ENCODE assay signal across 8 cellular contexts in the genomic region with DNA sequence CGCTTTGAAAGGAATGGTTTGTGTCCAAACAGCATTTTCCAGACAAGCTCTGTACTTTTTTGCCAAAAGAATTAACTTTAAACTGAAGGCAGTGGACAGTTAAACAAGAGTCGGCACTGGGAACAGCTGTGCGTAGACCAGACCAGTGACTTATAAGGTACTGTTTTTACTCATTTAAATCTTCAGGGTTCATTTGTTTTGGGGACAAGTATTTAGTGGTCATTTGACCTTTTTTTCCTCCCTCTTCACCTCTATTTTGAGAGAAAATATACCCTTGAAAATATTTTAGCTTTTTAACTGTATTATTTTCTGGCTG.
DNase-seq lines count a peak whose midpoint lies in the region; ATAC-seq and TF ChIP-seq lines count a peak whose summit lies in the region.

No MANE protein-coding gene starts in this region.

- H3K27ac Mint-ChIP-seq in naive B cell = peak overlapping the region; percentile 90 to 99 (median 94)
- H3K27ac Mint-ChIP-seq in activated T-cell treated with anti-CD3 and anti-CD28 coated beads, Interleukin-2, amount 50 U/mL, for 72 hours = no peak overlapping the region
- no peak overlapping the region for H3K27ac Mint-ChIP-seq in stimulated activated effector memory CD8-positive, alpha-beta T cell treated with anti-CD3 and anti-CD28 coated beads, Interleukin-12 subunit alpha, Interleukin-12 subunit beta, amount 100 ng/mL, for 72 hours

- peaks cover 40 to 86% (median 45%) of the 10 kb centered on the region in 3 donors for H3K4me1 Mint-ChIP-seq in naive B cell
- H3K4me1 Mint-ChIP-seq in activated T-cell treated with anti-CD3 and anti-CD28 coated beads, Interleukin-2, amount 50 U/mL, for 72 hours (ENCODE audit: low read depth) = no peaks in the 10 kb centered on the region
- H3K4me1 Mint-ChIP-seq in stimulated activated effector memory CD8-positive, alpha-beta T cell treated with anti-CD3 and anti-CD28 coated beads, Interleukin-12 subunit alpha, Interleukin-12 subunit beta, amount 100 ng/mL, for 72 hours = no peaks in the 10 kb centered on the region

- DNase-seq in astrocyte of the cerebellum (ENCODE audit: low read depth) (no peak), naive B cell (no peak), T-helper 1 cell (no peak), NCI-H1092 treated with DMSO at 0.1 percent for 48 hours (lab: John Stamatoyannopoulos, UW) (no peak)
- no peak for DNase-seq in activated T-cell treated with anti-CD3 and anti-CD28 coated beads, Interleukin-2, amount 50 U/mL, for 72 hours
- DNase-seq in stimulated activated effector memory CD8-positive, alpha-beta T cell treated with anti-CD3 and anti-CD28 coated beads, Interleukin-12 subunit alpha, Interleukin-12 subunit beta, amount 100 ng/mL, for 72 hours (ENCODE audit: low spot score in 2 of 2) = no peak

- H3K9me3 Mint-ChIP-seq in naive B cell = peaks cover 0 to 12% (median 5%) of the 10 kb centered on the region in 7 donors
- peaks cover 6 to 9% of the 10 kb centered on the region in 2 donors for H3K9me3 Mint-ChIP-seq in activated T-cell treated with anti-CD3 and anti-CD28 coated beads, Interleukin-2, amount 50 U/mL, for 72 hours
- peaks cover 10% of the 10 kb centered on the region for H3K9me3 Mint-ChIP-seq in stimulated activated effector memory CD8-positive, alpha-beta T cell treated with anti-CD3 and anti-CD28 coated beads, Interleukin-12 subunit alpha, Interleukin-12 subunit beta, amount 100 ng/mL, for 72 hours

- H3K36me3 Mint-ChIP-seq in naive B cell = peaks cover 10 to 11% of the 10 kb centered on the region in 2 donors
- no peaks in the 10 kb centered on the region for H3K36me3 Mint-ChIP-seq in activated T-cell treated with anti-CD3 and anti-CD28 coated beads, Interleukin-2, amount 50 U/mL, for 72 hours (ENCODE audit: insufficient read depth in 2 of 2)
- H3K36me3 Mint-ChIP-seq in stimulated activated effector memory CD8-positive, alpha-beta T cell treated with anti-CD3 and anti-CD28 coated beads, Interleukin-12 subunit alpha, Interleukin-12 subunit beta, amount 100 ng/mL, for 72 hours = no peaks in the 10 kb centered on the region

- no peak for TF ChIP-seq CTCF in astrocyte of the cerebellum (IDR thresholded peaks at IDR 0.05; ENCODE audit: low read depth, low read length, missing control alignments)

- no peaks in the 10 kb centered on the region for H3K27me3 Mint-ChIP-seq in naive B cell
- no peaks in the 10 kb centered on the region for H3K27me3 Mint-ChIP-seq in activated T-cell treated with anti-CD3 and anti-CD28 coated beads, Interleukin-2, amount 50 U/mL, for 72 hours (ENCODE audit: low read depth)

- in situ Hi-C loops in astrocyte of the cerebellum (cut with HindIII; ENCODE audit: low sequenced_read_pairs) = no loop called here

- peak overlapping the region; percentile 37 for H3K4me3 ChIP-seq in astrocyte of the cerebellum (ENCODE audit: low read depth, low read length)

- H3K4me3 Mint-ChIP-seq in naive B cell = peak overlapping the region; percentile 88 to 98 (median 94)
- H3K4me3 Mint-ChIP-seq in activated T-cell treated with anti-CD3 and anti-CD28 coated beads, Interleukin-2, amount 50 U/mL, for 72 hours = no peak overlapping the region
- H3K4me3 Mint-ChIP-seq in stimulated activated effector memory CD8-positive, alpha-beta T cell treated with anti-CD3 and anti-CD28 coated beads, Interleukin-12 subunit alpha, Interleukin-12 subunit beta, amount 100 ng/mL, for 72 hours = no peak overlapping the region

- ATAC-seq in GM18519 (IDR thresholded peaks at IDR 0.05; ENCODE audit: low FRiP score, unreplicated experiment) (peak; percentile 54), HG02938 (IDR thresholded peaks at IDR 0.05; ENCODE audit: unreplicated experiment) (peak; percentile 76), naive B cell (ENCODE audit: low read depth in 2 of 2) (peak; percentile 50 to 53)
- no peak for ATAC-seq in activated T-cell treated with anti-CD3 and anti-CD28 coated beads, Interleukin-2, amount 50 U/mL, for 72 hours (replicated peaks in 1 of 2)
- ATAC-seq in stimulated activated effector memory CD8-positive, alpha-beta T cell treated with anti-CD3 and anti-CD28 coated beads, Interleukin-12 subunit alpha, Interleukin-12 subunit beta, amount 100 ng/mL, for 72 hours = no peak

Comparison
In these comparisons a context has a peak if more than half of its experiments do, and no peak if none do; other contexts are left out.
1. ATAC-seq: peak in GM18519 (single experiment), HG02938 (single experiment) and naive B cell (2 of 2); none in activated T-cell treated with anti-CD3 and anti-CD28 coated beads, Interleukin-2, amount 50 U/mL, for 72 hours (0 of 2) and stimulated activated effector memory CD8-positive, alpha-beta T cell treated with anti-CD3 and anti-CD28 coated beads, Interleukin-12 subunit alpha, Interleukin-12 subunit beta, amount 100 ng/mL, for 72 hours (single experiment).
2. H3K27ac Mint-ChIP-seq: peak in naive B cell (6 of 6); none in activated T-cell treated with anti-CD3 and anti-CD28 coated beads, Interleukin-2, amount 50 U/mL, for 72 hours (single experiment) and stimulated activated effector memory CD8-positive, alpha-beta T cell treated with anti-CD3 and anti-CD28 coated beads, Interleukin-12 subunit alpha, Interleukin-12 subunit beta, amount 100 ng/mL, for 72 hours (single experiment).
3. H3K4me3 Mint-ChIP-seq: peak in naive B cell (8 of 8); none in activated T-cell treated with anti-CD3 and anti-CD28 coated beads, Interleukin-2, amount 50 U/mL, for 72 hours (0 of 2) and stimulated activated effector memory CD8-positive, alpha-beta T cell treated with anti-CD3 and anti-CD28 coated beads, Interleukin-12 subunit alpha, Interleukin-12 subunit beta, amount 100 ng/mL, for 72 hours (single experiment).